Comparison of ENCODE assay signal across 10 cellular contexts in genomic region chr15:63983071-63983711, GRCh38.
DNase-seq lines count a peak whose midpoint lies in the region; ATAC-seq, FAIRE-seq and TF ChIP-seq lines count a peak whose summit lies in the region.
"Had no signal": no experiment of that assay in that cellular context is flagged by ENCODE, and none has a peak within 500 bp of the region (broad histone marks: within the 10 kb centered on the region; RNA-seq: fewer than 3 reads in every experiment).

No MANE protein-coding gene starts in this region.

- no peaks in the 10 kb centered on the region for H3K27me3 ChIP-seq in neuronal stem cell (ENCODE audit: control insufficient read depth in 3 of 3, insufficient read depth in 3 of 3, low read depth in 1 of 3, low read length in 3 of 3)
- H3K27me3 ChIP-seq: MG63 had no signal

- no peak overlapping the region for H3K4me3 ChIP-seq in NB4 (ENCODE audit: low read depth, low read length)
- no peak overlapping the region for H3K4me3 ChIP-seq in neuronal stem cell (ENCODE audit: low read length in 2 of 2)
- H3K4me3 ChIP-seq: MG63 had no signal

- H2BK15ac ChIP-seq in neuronal stem cell (ENCODE audit: low read length): no peak overlapping the region

- no peak overlapping the region for H3K4me3 Mint-ChIP-seq in stimulated activated effector memory CD8-positive, alpha-beta T cell treated with anti-CD3 and anti-CD28 coated beads, Interleukin-12 subunit alpha, Interleukin-12 subunit beta, amount 100 ng/mL, for 72 hours

- no peak overlapping the region for H2BK120ac ChIP-seq in neuronal stem cell (ENCODE audit: low read depth, low read length)

- no peak overlapping the region for H3K14ac ChIP-seq in neuronal stem cell (ENCODE audit: low read length)

- H4K8ac ChIP-seq in neuronal stem cell (ENCODE audit: low read depth, low read length): no peak overlapping the region

- no peak overlapping the region for H3K27ac ChIP-seq in neuronal stem cell (replicated peaks; ENCODE audit: low read length)

- H3K9ac ChIP-seq in neuronal stem cell (ENCODE audit: low read depth, low read length, poor library complexity): no peak overlapping the region

- peaks cover 19 to 21% of the 10 kb centered on the region in 2 donors for H3K4me1 ChIP-seq in neuronal stem cell (ENCODE audit: control insufficient read depth in 2 of 2, insufficient read depth in 1 of 2, low read depth in 1 of 2, low read length in 2 of 2)

- H3K79me1 ChIP-seq in neuronal stem cell (ENCODE audit: low read depth, low read length): no peaks in the 10 kb centered on the region

- TF ChIP-seq CTCF in NB4 (IDR thresholded peaks at IDR 0.05; ENCODE audit: low read depth, low read length): peak; percentile 19

- H3K4me1 Mint-ChIP-seq in stimulated activated effector memory CD8-positive, alpha-beta T cell treated with anti-CD3 and anti-CD28 coated beads, Interleukin-12 subunit alpha, Interleukin-12 subunit beta, amount 100 ng/mL, for 72 hours: peaks cover 14% of the 10 kb centered on the region

- H3K36me3 ChIP-seq in neuronal stem cell (replicated peaks in 1 of 2; ENCODE audit: control insufficient read depth in 2 of 2, insufficient read depth in 2 of 2, low read length in 2 of 2): no peaks in the 10 kb centered on the region
- H3K36me3 ChIP-seq: MG63 had no signal

- no peaks in the 10 kb centered on the region for H3K9me3 Mint-ChIP-seq in stimulated activated effector memory CD8-positive, alpha-beta T cell treated with anti-CD3 and anti-CD28 coated beads, Interleukin-12 subunit alpha, Interleukin-12 subunit beta, amount 100 ng/mL, for 72 hours

- H2BK12ac ChIP-seq in neuronal stem cell (ENCODE audit: low read length): no peak overlapping the region

- no peak overlapping the region for H3K27ac Mint-ChIP-seq in stimulated activated effector memory CD8-positive, alpha-beta T cell treated with anti-CD3 and anti-CD28 coated beads, Interleukin-12 subunit alpha, Interleukin-12 subunit beta, amount 100 ng/mL, for 72 hours

- peak; percentile 43 for DNase-seq in GDM1 (lab: John Stamatoyannopoulos, UW)
- peak; percentile 51 for DNase-seq in NB4 (ENCODE audit: low read depth)
- peak; percentile 64 for DNase-seq in ecto neural progenitor cell (ENCODE audit: low spot score)
- peak; percentile 39 for DNase-seq in neuronal stem cell (ENCODE audit: low spot score)
- no peak for DNase-seq in stimulated activated effector memory CD8-positive, alpha-beta T cell treated with anti-CD3 and anti-CD28 coated beads, Interleukin-12 subunit alpha, Interleukin-12 subunit beta, amount 100 ng/mL, for 72 hours (ENCODE audit: low spot score in 2 of 2)
- DNase-seq in GM19239 (ENCODE audit: insufficient read length, low spot score): no peak
- no peak for DNase-seq in midbrain (lab: John Stamatoyannopoulos, UW)
- DNase-seq: mammary epithelial cell, MG63 had no signal

- no peak overlapping the region for H3K23ac ChIP-seq in neuronal stem cell (ENCODE audit: low read depth, low read length, poor library complexity)

- no peak overlapping the region for H3K18ac ChIP-seq in neuronal stem cell (ENCODE audit: low read length)

- no peaks in the 10 kb centered on the region for H3K9me3 ChIP-seq in neuronal stem cell (replicated peaks in 1 of 2; ENCODE audit: control insufficient read depth in 2 of 2, insufficient read depth in 1 of 2, low read depth in 1 of 2, low read length in 2 of 2)
- H3K9me3 ChIP-seq: MG63 had no signal

- WGBS in neuronal stem cell (ENCODE audit: extremely low coverage in 2 of 2, insufficient read length in 2 of 2, insufficient replicate concordance in 1 of 2), 2 donors: no CpG with 5 or more reads among the region's 19 CpGs

- H2AFZ ChIP-seq in neuronal stem cell (ENCODE audit: low read length): no peak overlapping the region

- H3K36me3 Mint-ChIP-seq in stimulated activated effector memory CD8-positive, alpha-beta T cell treated with anti-CD3 and anti-CD28 coated beads, Interleukin-12 subunit alpha, Interleukin-12 subunit beta, amount 100 ng/mL, for 72 hours: no peaks in the 10 kb centered on the region

- no peak for ATAC-seq in HG03460 (IDR thresholded peaks at IDR 0.05; ENCODE audit: unreplicated experiment)
- no peak for ATAC-seq in stimulated activated effector memory CD8-positive, alpha-beta T cell treated with anti-CD3 and anti-CD28 coated beads, Interleukin-12 subunit alpha, Interleukin-12 subunit beta, amount 100 ng/mL, for 72 hours

- no peak for TF ChIP-seq POLR2A in NB4 (IDR thresholded peaks at IDR 0.05; ENCODE audit: extremely low read depth, insufficient read length)

- no peak overlapping the region for H4K91ac ChIP-seq in neuronal stem cell (ENCODE audit: low read depth, low read length, poor library complexity)

- no peak overlapping the region for H3K4ac ChIP-seq in neuronal stem cell (ENCODE audit: low read length)

- no peak overlapping the region for H2AK5ac ChIP-seq in neuronal stem cell (ENCODE audit: low read depth, low read length)

- no peak overlapping the region for H3K4me2 ChIP-seq in neuronal stem cell (ENCODE audit: insufficient read depth, low read length, poor library complexity, severe bottlenecking)

- H2BK5ac ChIP-seq in neuronal stem cell (ENCODE audit: low read length): no peak overlapping the region

- FAIRE-seq in GM19239 (lab: Jason Lieb, UNC): no peak

Comparison
In these comparisons a context has a peak if more than half of its experiments do, and no peak if none do; other contexts are left out.
1. DNase-seq: peak in GDM1 (single experiment), NB4 (single experiment), ecto neural progenitor cell (single experiment) and neuronal stem cell (single experiment); none in stimulated activated effector memory CD8-positive, alpha-beta T cell treated with anti-CD3 and anti-CD28 coated beads, Interleukin-12 subunit alpha, Interleukin-12 subunit beta, amount 100 ng/mL, for 72 hours (0 of 2), GM19239 (single experiment) and midbrain (single experiment).